8 cellular contexts compared by ENCODE assay signal in the genomic region with DNA sequence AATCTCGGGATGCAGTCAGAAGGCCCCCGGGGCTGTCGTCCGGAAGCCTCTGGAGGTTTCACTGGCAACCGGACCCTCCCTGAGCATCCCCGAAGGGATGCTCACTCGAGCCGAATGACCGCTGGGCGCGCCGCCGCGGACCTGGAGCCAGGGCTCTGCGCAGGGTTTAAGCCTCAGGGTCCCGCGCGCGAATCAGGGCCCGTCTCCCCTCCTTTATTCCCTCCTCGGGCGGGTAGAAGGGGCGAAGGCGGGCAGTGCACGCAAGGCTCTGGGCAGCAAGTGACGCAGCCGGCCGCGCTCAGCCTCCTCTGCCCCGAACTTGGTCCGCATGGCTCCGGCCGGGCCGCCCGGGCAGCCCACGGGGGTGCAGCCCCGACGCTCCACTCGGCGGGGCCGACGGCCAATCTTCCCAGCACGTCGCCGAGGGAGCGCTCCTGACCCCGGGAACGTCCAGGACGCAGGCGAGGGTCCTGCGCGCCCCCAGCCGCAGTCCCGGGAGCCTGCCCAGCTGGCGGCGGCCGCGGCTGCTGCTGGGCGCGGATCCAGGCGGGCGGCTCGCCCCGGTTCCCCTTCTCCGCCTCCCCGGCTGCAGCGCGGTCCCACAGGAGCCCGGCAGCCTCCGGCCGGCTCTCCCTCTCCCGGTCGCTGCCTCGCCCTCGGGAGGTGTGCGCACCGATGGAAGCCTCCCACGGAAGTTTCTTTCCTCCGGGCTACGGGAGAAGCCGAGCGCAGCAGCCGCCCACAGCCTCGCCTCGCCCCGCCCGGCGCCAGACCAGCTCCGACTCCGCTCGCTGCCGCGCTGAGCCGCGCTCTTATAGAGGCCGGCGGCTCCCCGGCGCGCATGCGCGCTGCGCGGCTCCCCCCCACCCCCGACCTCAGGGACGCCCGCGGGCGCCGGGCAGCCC. TPM values are rescaled to one million over a fixed set of nuclear protein-coding genes. Genes with fewer than 3 reads are reported as not detected.
A peak's percentile ranks its signal among the peaks of the same experiment; 100 is the strongest.
DNase-seq lines count a peak whose midpoint lies in the region; ATAC-seq and TF ChIP-seq lines count a peak whose summit lies in the region.

A gene (minus strand): TSS at position 786 of the 905 bp plus-strand sequence. CDS start 1,041 bp downstream, outside the sequence.

- H3K27ac ChIP-seq in upper lobe of left lung: peak within 1 kb of the TSS in 2 of 4 donors; percentile 31 to 71

- no peaks in the 10 kb centered on the region for H3K9me3 Mint-ChIP-seq in activated T-helper 2 cell treated with anti-CD3 and anti-CD28 coated beads, Interferon-gamma antibody, Interleukin-2, Interleukin-4, amounts not matched to agents 10 μg/mL and 5 μg/mL and 100 μg/mL, durations not matched to agents 14 hours and 24 hours and 36 hours
- H3K9me3 Mint-ChIP-seq in natural killer cell treated with Interleukin-12 subunit alpha and Interleukin-12 subunit beta and Interleukin-15 and Interleukin-18, amount 100 ng/mL, for 72 hours: no peaks in the 10 kb centered on the region

- H3K36me3 ChIP-seq in H7 (replicated peaks; ENCODE audit: control insufficient read depth, insufficient read depth, low read length): no peaks in the 10 kb centered on the region
- no peaks in the 10 kb centered on the region for H3K36me3 ChIP-seq in upper lobe of left lung

- no peak within 1 kb of the TSS for H3K27ac Mint-ChIP-seq in activated T-helper 2 cell treated with anti-CD3 and anti-CD28 coated beads, Interferon-gamma antibody, Interleukin-2, Interleukin-4, amounts not matched to agents 10 μg/mL and 5 μg/mL and 100 μg/mL, durations not matched to agents 14 hours and 24 hours and 36 hours
- H3K27ac Mint-ChIP-seq in natural killer cell treated with Interleukin-12 subunit alpha and Interleukin-12 subunit beta and Interleukin-15 and Interleukin-18, amount 100 ng/mL, for 72 hours: no peak within 1 kb of the TSS

- H3K27me3 Mint-ChIP-seq in activated T-helper 2 cell treated with anti-CD3 and anti-CD28 coated beads, Interferon-gamma antibody, Interleukin-2, Interleukin-4, amounts not matched to agents 10 μg/mL and 5 μg/mL and 100 μg/mL, durations not matched to agents 14 hours and 24 hours and 36 hours (ENCODE audit: low read depth): peaks cover 67% of the 10 kb centered on the region
- H3K27me3 Mint-ChIP-seq in natural killer cell treated with Interleukin-12 subunit alpha and Interleukin-12 subunit beta and Interleukin-15 and Interleukin-18, amount 100 ng/mL, for 72 hours: peaks cover 41 to 59% of the 10 kb centered on the region in 2 donors

- H3K4me3 Mint-ChIP-seq in activated T-helper 2 cell treated with anti-CD3 and anti-CD28 coated beads, Interferon-gamma antibody, Interleukin-2, Interleukin-4, amounts not matched to agents 10 μg/mL and 5 μg/mL and 100 μg/mL, durations not matched to agents 14 hours and 24 hours and 36 hours (ENCODE audit: low read depth): peak within 1 kb of the TSS; percentile 52
- H3K4me3 Mint-ChIP-seq in natural killer cell treated with Interleukin-12 subunit alpha and Interleukin-12 subunit beta and Interleukin-15 and Interleukin-18, amount 100 ng/mL, for 72 hours: peak within 1 kb of the TSS; percentile 72

- peaks cover 33% of the 10 kb centered on the region for H3K27me3 ChIP-seq in H7 (ENCODE audit: control insufficient read depth, insufficient read depth, low read length)
- H3K27me3 ChIP-seq in upper lobe of left lung: peaks cover 0 to 28% (median 7%) of the 10 kb centered on the region in 4 donors

- peak in 3 of 4 donors; percentile 57 to 93 (median 68) for TF ChIP-seq POLR2A in upper lobe of left lung (IDR thresholded peaks at IDR 0.05)

- H3K36me3 Mint-ChIP-seq in activated T-helper 2 cell treated with anti-CD3 and anti-CD28 coated beads, Interferon-gamma antibody, Interleukin-2, Interleukin-4, amounts not matched to agents 10 μg/mL and 5 μg/mL and 100 μg/mL, durations not matched to agents 14 hours and 24 hours and 36 hours (ENCODE audit: low read depth): no peaks in the 10 kb centered on the region
- H3K36me3 Mint-ChIP-seq in natural killer cell treated with Interleukin-12 subunit alpha and Interleukin-12 subunit beta and Interleukin-15 and Interleukin-18, amount 100 ng/mL, for 72 hours: no peaks in the 10 kb centered on the region

- intact Hi-C loops in activated T-helper 2 cell treated with anti-CD3 and anti-CD28 coated beads, Interferon-gamma antibody, Interleukin-2, Interleukin-4, amounts not matched to agents 10 μg/mL and 5 μg/mL and 100 μg/mL, durations not matched to agents 14 hours and 24 hours and 36 hours (cut with micrococcal nuclease): loop anchor here (5.0 kb wide), 1 partner anchor 136 kb away; no protein-coding TSS in a partner anchor

- peaks cover 6 to 29% (median 18%) of the 10 kb centered on the region in 4 donors for H3K4me1 ChIP-seq in upper lobe of left lung

- TF ChIP-seq EP300 in upper lobe of left lung (IDR thresholded peaks at IDR 0.05): no peak

- TF ChIP-seq CTCF in fibroblast of the aortic adventitia (IDR thresholded peaks at IDR 0.05; ENCODE audit: insufficient read depth, low read length): no peak
- TF ChIP-seq CTCF in upper lobe of left lung (IDR thresholded peaks at IDR 0.05): no peak

- peak; percentile 95 for DNase-seq in H7
- DNase-seq in NCI-H345 treated with DMSO at 0.1 percent for 48 hours (lab: John Stamatoyannopoulos, UW; ENCODE audit: unreplicated experiment): peak; percentile 37
- DNase-seq in activated T-helper 2 cell treated with anti-CD3 and anti-CD28 coated beads, Interferon-gamma antibody, Interleukin-2, Interleukin-4, amounts not matched to agents 10 μg/mL and 5 μg/mL and 100 μg/mL, durations not matched to agents 14 hours and 24 hours and 36 hours (ENCODE audit: low spot score): no peak
- peak; percentile 19 for DNase-seq in fibroblast of the aortic adventitia (ENCODE audit: low read depth)
- DNase-seq in natural killer cell treated with Interleukin-12 subunit alpha and Interleukin-12 subunit beta and Interleukin-15 and Interleukin-18, amount 100 ng/mL, for 72 hours (ENCODE audit: low spot score): no peak
- DNase-seq in upper lobe of left lung: peak; percentile 43 to 88
- DNase-seq in T1000 (lab: John Stamatoyannopoulos, UW): no peak

- H3K4me3 ChIP-seq in H7 (ENCODE audit: insufficient read depth, low read depth, low read length) (peak within 1 kb of the TSS; percentile 66), fibroblast of the aortic adventitia (ENCODE audit: low read depth, low read length) (peak within 1 kb of the TSS; percentile 33), upper lobe of left lung (peak within 1 kb of the TSS; percentile 24 to 59 (median 56))

- WGBS in upper lobe of left lung, 2 donors: 1% methylated on average over 15 to 18 of the region's 110 CpGs

- ATAC-seq in natural killer cell treated with Interleukin-12 subunit alpha and Interleukin-12 subunit beta and Interleukin-15 and Interleukin-18, amount 100 ng/mL, for 72 hours: peak; percentile 79 to 87
- ATAC-seq in upper lobe of left lung (ENCODE audit: low FRiP score in 2 of 2): peak; percentile 65 to 88
- no peak for ATAC-seq in GM19324 (IDR thresholded peaks at IDR 0.05; ENCODE audit: low FRiP score, unreplicated experiment)

- H3K9me3 ChIP-seq in upper lobe of left lung: no peaks in the 10 kb centered on the region

- H3K4me1 Mint-ChIP-seq in activated T-helper 2 cell treated with anti-CD3 and anti-CD28 coated beads, Interferon-gamma antibody, Interleukin-2, Interleukin-4, amounts not matched to agents 10 μg/mL and 5 μg/mL and 100 μg/mL, durations not matched to agents 14 hours and 24 hours and 36 hours (ENCODE audit: low read depth): peaks cover 19% of the 10 kb centered on the region
- H3K4me1 Mint-ChIP-seq in natural killer cell treated with Interleukin-12 subunit alpha and Interleukin-12 subunit beta and Interleukin-15 and Interleukin-18, amount 100 ng/mL, for 72 hours (ENCODE audit: low read depth in 2 of 2): peaks cover 5 to 15% of the 10 kb centered on the region in 2 donors

RNA-seq across cellular contexts. Expression of the gene that starts here (rescaled TPM):
- total RNA-seq in H7 (2014; rRNA removed; shearing (Covaris generic)): 33.7 and 59.8 TPM in 2 replicates
- 0.07 and 0.14 TPM in 2 replicates for total RNA-seq in activated T-helper 2 cell treated with anti-CD3 and anti-CD28 coated beads, Interferon-gamma antibody, Interleukin-2, Interleukin-4, amounts not matched to agents 10 μg/mL and 5 μg/mL and 100 μg/mL, durations not matched to agents 14 hours and 24 hours and 36 hours
- total RNA-seq in fibroblast of the aortic adventitia (ENCODE audit: low replicate concordance): 0.08 and 0.90 TPM in 2 replicates
- total RNA-seq in natural killer cell treated with Interleukin-12 subunit alpha and Interleukin-12 subunit beta and Interleukin-15 and Interleukin-18, amount 100 ng/mL, for 72 hours: under 1 TPM; 0.17 to 0.67 TPM
- 10 to 100 TPM in 4 of 6 donors, 1 to 10 TPM in 2; 7.3 to 19.9 (median 13.4) TPM for total RNA-seq in upper lobe of left lung

Comparison
In these comparisons a context has a peak if more than half of its experiments do, and no peak if none do; other contexts are left out.
1. Peak in DNase-seq and H3K4me3 ChIP-seq in fibroblast of the aortic adventitia; RNA of the gene not detected or under 1 TPM.
2. Peak in ATAC-seq in natural killer cell treated with Interleukin-12 subunit alpha and Interleukin-12 subunit beta and Interleukin-15 and Interleukin-18, amount 100 ng/mL, for 72 hours; RNA of the gene not detected or under 1 TPM.
3. DNase-seq: peak in H7 (single experiment), NCI-H345 treated with DMSO at 0.1 percent for 48 hours (single experiment) and upper lobe of left lung (2 of 2); none in activated T-helper 2 cell treated with anti-CD3 and anti-CD28 coated beads, Interferon-gamma antibody, Interleukin-2, Interleukin-4, amounts not matched to agents 10 μg/mL and 5 μg/mL and 100 μg/mL, durations not matched to agents 14 hours and 24 hours and 36 hours (single experiment), natural killer cell treated with Interleukin-12 subunit alpha and Interleukin-12 subunit beta and Interleukin-15 and Interleukin-18, amount 100 ng/mL, for 72 hours (single experiment) and T1000 (single experiment).
4. Peak in every context shown above with its lines, with median percentiles within 50 percentile points of each other: H3K4me3 ChIP-seq.